In the genomic region with DNA sequence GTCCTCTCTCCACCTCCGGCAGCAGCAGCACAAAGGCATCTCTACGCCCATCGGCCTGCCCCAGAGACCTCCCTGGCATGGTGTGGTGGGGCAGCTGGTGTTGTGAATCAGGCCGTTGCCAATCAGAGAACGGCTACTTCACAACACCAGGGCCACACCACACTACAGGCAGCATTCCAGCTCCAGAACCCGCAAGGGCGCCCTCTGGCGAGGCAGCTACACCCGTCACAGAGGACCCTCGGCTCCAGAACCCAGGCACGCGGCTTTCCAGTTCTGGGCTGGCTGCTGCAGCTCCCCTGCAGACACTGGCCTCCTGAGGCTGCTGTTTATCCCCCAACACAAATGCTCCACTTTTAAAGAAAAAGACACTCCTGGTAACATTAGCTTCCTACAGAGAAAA, we compare ENCODE assay signal across 1 cellular context.
A peak's percentile ranks its signal among the peaks of the same experiment; 100 is the strongest.
TF ChIP-seq lines count a peak whose summit lies in the region.

No MANE protein-coding gene starts in this region.

TF ChIP-seq in IMR-90, 13 proteins besides CTCF, POLR2A, EP300 and RAD21 (continued from another document):
- peak; percentile 49 for TF ChIP-seq SMC3 (IDR thresholded peaks at IDR 0.05; ENCODE audit: low read depth, low read length)
- TF ChIP-seq BHLHE40 (IDR thresholded peaks at IDR 0.05; ENCODE audit: low read depth, low read length), result no peak
